ENCODE assay signal across 8 cellular contexts in genomic region chr20:62143976-62144825, GRCh38. TPM values are rescaled to one million over a fixed set of nuclear protein-coding genes. Genes with fewer than 3 reads are reported as not detected.
DNase-seq lines count a peak whose midpoint lies in the region; ATAC-seq and TF ChIP-seq lines count a peak whose summit lies in the region.

No MANE protein-coding gene starts in this region.

- peak overlapping the region in 1 of 2 experiments; percentile 86 for H3K4ac ChIP-seq in mesenchymal stem cell (ENCODE audit: low read depth in 1 of 2, low read length in 2 of 2)

- 3% methylated on average over 50 of the region's 100 CpGs for WGBS in mesenchymal stem cell

- peaks cover 29% of the 10 kb centered on the region for H3K4me1 ChIP-seq in mesenchymal stem cell (ENCODE audit: control insufficient read depth, insufficient read depth, low read depth, low read length)

- H3K9me3 Mint-ChIP-seq in stimulated activated naive B cell treated with anti-CD40 and anti-IgM and Interleukin-4, amounts not matched to agents 10 μg/mL and 1 μg/mL and 100 μg/mL, for 72 hours = no peaks in the 10 kb centered on the region

- H3K36me3 Mint-ChIP-seq in stimulated activated naive B cell treated with anti-CD40 and anti-IgM and Interleukin-4, amounts not matched to agents 10 μg/mL and 1 μg/mL and 100 μg/mL, for 72 hours = peaks cover 13 to 31% of the 10 kb centered on the region in 2 donors

- peak; percentile 69 for DNase-seq in GM06990 (ENCODE audit: extremely low read depth, insufficient read length)
- DNase-seq in H4 (ENCODE audit: low spot score) = peak; percentile 22
- DNase-seq in MG63 = peak; percentile 74
- DNase-seq in activated CD4-positive, alpha-beta T cell treated with anti-CD3 and anti-CD28 coated beads for 4 hours = peak; percentile 47 to 53
- peak; percentile 7 for DNase-seq in effector CD8-positive, alpha-beta T cell (lab: John Stamatoyannopoulos, UW)
- peak; percentile 78 for DNase-seq in mesenchymal stem cell
- peak; percentile 37 for DNase-seq in stimulated activated naive B cell treated with anti-CD40 and anti-IgM and Interleukin-4, amounts not matched to agents 10 μg/mL and 1 μg/mL and 100 μg/mL, for 72 hours
- no peak for DNase-seq in inferior parietal cortex (ENCODE audit: extremely low spot score)

- peak overlapping the region in 1 of 2 experiments; percentile 77 for H3K23ac ChIP-seq in mesenchymal stem cell (ENCODE audit: low read length in 2 of 2)

- H2BK120ac ChIP-seq in mesenchymal stem cell (ENCODE audit: low read depth, low read length) = peak overlapping the region; percentile 15

- peak overlapping the region; percentile 77 for H3K4me2 ChIP-seq in mesenchymal stem cell (ENCODE audit: low read length, poor library complexity, severe bottlenecking)

- peak overlapping the region; percentile 93 for H4K91ac ChIP-seq in mesenchymal stem cell (ENCODE audit: low read length)

- no peak overlapping the region for H2BK12ac ChIP-seq in mesenchymal stem cell (ENCODE audit: low read length in 2 of 2)

- H3K27me3 Mint-ChIP-seq in stimulated activated naive B cell treated with anti-CD40 and anti-IgM and Interleukin-4, amounts not matched to agents 10 μg/mL and 1 μg/mL and 100 μg/mL, for 72 hours = no peaks in the 10 kb centered on the region

- no peak overlapping the region for H3K27ac ChIP-seq in mesenchymal stem cell (ENCODE audit: low read length, poor library complexity, severe bottlenecking)

- H3K14ac ChIP-seq in mesenchymal stem cell (ENCODE audit: low read length in 2 of 2) = peak overlapping the region in 1 of 2 experiments; percentile 38

- no peak overlapping the region for H2BK15ac ChIP-seq in mesenchymal stem cell (ENCODE audit: low read depth, poor library complexity, severe bottlenecking)

- peaks cover 4% of the 10 kb centered on the region for H3K79me1 ChIP-seq in mesenchymal stem cell (replicated peaks; ENCODE audit: low read length, poor library complexity, severe bottlenecking)

- TF ChIP-seq CTCF in GM06990 (IDR thresholded peaks at IDR 0.05; ENCODE audit: insufficient read depth, low read length, poor library complexity, severe bottlenecking) = no peak

- H2AK5ac ChIP-seq in mesenchymal stem cell (ENCODE audit: low read length, severe bottlenecking) = no peak overlapping the region

- peak overlapping the region; percentile 45 for H4K8ac ChIP-seq in mesenchymal stem cell (ENCODE audit: low read length)

- H3K4me3 ChIP-seq in GM06990 (replicated peaks; ENCODE audit: low read depth, low read length) = peak overlapping the region; percentile 79
- H3K4me3 ChIP-seq in MG63 = peak overlapping the region; percentile 89
- peak overlapping the region; percentile 82 to 91 for H3K4me3 ChIP-seq in mesenchymal stem cell (ENCODE audit: insufficient read depth in 1 of 2, low read depth in 1 of 2, low read length in 2 of 2)

- H3K27ac Mint-ChIP-seq in stimulated activated naive B cell treated with anti-CD40 and anti-IgM and Interleukin-4, amounts not matched to agents 10 μg/mL and 1 μg/mL and 100 μg/mL, for 72 hours = peak overlapping the region; percentile 81

- H3K36me3 ChIP-seq in GM06990 (ENCODE audit: control insufficient read depth, insufficient read depth, low read length) = peaks cover 11% of the 10 kb centered on the region
- peaks cover 47% of the 10 kb centered on the region for H3K36me3 ChIP-seq in MG63
- H3K36me3 ChIP-seq in mesenchymal stem cell (ENCODE audit: control insufficient read depth in 1 of 2, insufficient read depth in 2 of 2, low read depth in 1 of 2, low read length in 2 of 2) = peaks cover 27 to 28% of the 10 kb centered on the region in 2 experiments

- H3K27me3 ChIP-seq in GM06990 (replicated peaks; ENCODE audit: control insufficient read depth, insufficient read depth, low read length) = no peaks in the 10 kb centered on the region
- H3K27me3 ChIP-seq in MG63 = no peaks in the 10 kb centered on the region
- H3K27me3 ChIP-seq in mesenchymal stem cell (ENCODE audit: control insufficient read depth in 1 of 2, insufficient read depth in 1 of 2, low read length in 2 of 2) = no peaks in the 10 kb centered on the region

- H3K9me3 ChIP-seq in MG63 (no peaks in the 10 kb centered on the region), mesenchymal stem cell (ENCODE audit: control insufficient read depth, low read length) (no peaks in the 10 kb centered on the region)

- H3K9ac ChIP-seq in mesenchymal stem cell (ENCODE audit: low read length) = peak overlapping the region; percentile 88

- peak overlapping the region; percentile 84 for H2AFZ ChIP-seq in mesenchymal stem cell (ENCODE audit: low read depth, low read length)

- no peak overlapping the region for H2BK5ac ChIP-seq in mesenchymal stem cell (ENCODE audit: low read depth, low read length, poor library complexity, severe bottlenecking)

- peak overlapping the region; percentile 79 for H3K4me3 Mint-ChIP-seq in stimulated activated naive B cell treated with anti-CD40 and anti-IgM and Interleukin-4, amounts not matched to agents 10 μg/mL and 1 μg/mL and 100 μg/mL, for 72 hours

- H3K18ac ChIP-seq in mesenchymal stem cell (ENCODE audit: low read depth in 1 of 2, low read length in 2 of 2) = peak overlapping the region; percentile 41 to 90

- H3K4me1 Mint-ChIP-seq in stimulated activated naive B cell treated with anti-CD40 and anti-IgM and Interleukin-4, amounts not matched to agents 10 μg/mL and 1 μg/mL and 100 μg/mL, for 72 hours = peaks cover 32 to 49% of the 10 kb centered on the region in 2 donors

- ATAC-seq in stimulated activated naive B cell treated with anti-CD40 and anti-IgM and Interleukin-4, amounts not matched to agents 10 μg/mL and 1 μg/mL and 100 μg/mL, for 72 hours (replicated peaks) = peak; percentile 10 to 22

RNA-seq across cellular contexts. Expression of gene SS18L1, which starts 0.6 kb away (rescaled TPM):
- total RNA-seq in H4 (2014; rRNA removed; shearing (Covaris generic)) = 3.3 TPM in 2 replicates
- 5.8 and 7.5 TPM in 2 replicates for total RNA-seq in MG63 (2014; rRNA removed; shearing (Covaris generic); ENCODE audit: low replicate concordance)
- polyA plus RNA-seq in mesenchymal stem cell (2013, experiment 1 of 2) = 7.1 TPM
- polyA plus RNA-seq in mesenchymal stem cell (2013, experiment 2 of 2) = 6.1 TPM

RNA-seq across cellular contexts. Expression of gene PSMA7, which starts 1.0 kb away (rescaled TPM):
- total RNA-seq in H4 (2014; rRNA removed; shearing (Covaris generic)) = 694 and 771 TPM in 2 replicates
- 1,085 and 1,523 TPM in 2 replicates for total RNA-seq in MG63 (2014; rRNA removed; shearing (Covaris generic); ENCODE audit: low replicate concordance)
- polyA plus RNA-seq in mesenchymal stem cell (2013, experiment 1 of 2) = 378 TPM
- polyA plus RNA-seq in mesenchymal stem cell (2013, experiment 2 of 2) = 392 TPM

RNA-seq across cellular contexts. Expression of gene LSM14B, which starts 21.9 kb away (rescaled TPM):
- total RNA-seq in H4 (2014; rRNA removed; shearing (Covaris generic)) = 29.3 and 36.7 TPM in 2 replicates
- 59.2 and 81.7 TPM in 2 replicates for total RNA-seq in MG63 (2014; rRNA removed; shearing (Covaris generic); ENCODE audit: low replicate concordance)
- 32.2 TPM for polyA plus RNA-seq in mesenchymal stem cell (2013, experiment 1 of 2)
- 31.4 TPM for polyA plus RNA-seq in mesenchymal stem cell (2013, experiment 2 of 2)

RNA-seq across cellular contexts. Expression of gene MTG2, which starts 38.6 kb away (rescaled TPM):
- total RNA-seq in H4 (2014; rRNA removed; shearing (Covaris generic)) = 13.3 and 18.0 TPM in 2 replicates
- total RNA-seq in MG63 (2014; rRNA removed; shearing (Covaris generic); ENCODE audit: low replicate concordance) = 87.3 and 102 TPM in 2 replicates
- 27.8 TPM for polyA plus RNA-seq in mesenchymal stem cell (2013, experiment 1 of 2)
- polyA plus RNA-seq in mesenchymal stem cell (2013, experiment 2 of 2) = 26.3 TPM
